In genomic region chr2:75622500-75622899, GRCh38 we compare ENCODE assay signal across 30 cellular contexts.
"Had no signal": no experiment of that assay in that cellular context is flagged by ENCODE, and none has a peak within 500 bp of the region (broad histone marks: within the 10 kb centered on the region; RNA-seq: fewer than 3 reads in every experiment).

No MANE protein-coding gene starts in this region.

- H3K27me3 ChIP-seq: adrenal gland, body of pancreas, foreskin keratinocyte, hepatocyte had no signal

- H3K4me1 Mint-ChIP-seq: activated CD4-positive, alpha-beta memory T cell treated with anti-CD3 and anti-CD28 coated beads, Interleukin-2, amount 10 ng/mL, durations not matched to agents 7 days and 5 days; activated CD4-positive, alpha-beta T cell treated with anti-CD3 and anti-CD28 coated beads, Interleukin-2, amount 10 ng/mL, durations not matched to agents 7 days and 5 days; activated naive CD4-positive, alpha-beta T cell treated with anti-CD3 and anti-CD28 coated beads, Interleukin-2, amount 50 U/mL, for 24 hours; activated naive CD8-positive, alpha-beta T cell treated with anti-CD3 and anti-CD28 coated beads for 36 hours; activated naive CD8-positive, alpha-beta T cell treated with anti-CD3 and anti-CD28 coated beads, Interleukin-2, amount 50 U/mL, for 24 hours; activated T-helper 17 cell treated with anti-CD3 and anti-CD28 coated beads, Interleukin-2, amount 50 U/mL, for 72 hours had no signal

- H3K36me3 ChIP-seq: adrenal gland, gastroesophageal sphincter, heart right ventricle had no signal

- H3K4me1 ChIP-seq: adrenal gland, body of pancreas, gastroesophageal sphincter, heart right ventricle had no signal

- H3K4me3 Mint-ChIP-seq: activated CD4-positive, alpha-beta memory T cell treated with anti-CD3 and anti-CD28 coated beads, Interleukin-2, amount 10 ng/mL, durations not matched to agents 7 days and 5 days; activated CD4-positive, alpha-beta T cell treated with anti-CD3 and anti-CD28 coated beads, Interleukin-2, amount 10 ng/mL, durations not matched to agents 7 days and 5 days; activated naive CD4-positive, alpha-beta T cell treated with anti-CD3 and anti-CD28 coated beads for 36 hours; activated naive CD4-positive, alpha-beta T cell treated with anti-CD3 and anti-CD28 coated beads, Interleukin-2, amount 50 U/mL, for 24 hours; activated naive CD8-positive, alpha-beta T cell treated with anti-CD3 and anti-CD28 coated beads for 36 hours; activated naive CD8-positive, alpha-beta T cell treated with anti-CD3 and anti-CD28 coated beads, Interleukin-2, amount 50 U/mL, for 24 hours; activated T-cell treated with anti-CD3 and anti-CD28 coated beads, Interleukin-2, amount 50 U/mL, for 4 hours; activated T-helper 17 cell treated with anti-CD3 and anti-CD28 coated beads, Interleukin-2, amount 50 U/mL, for 72 hours; effector memory CD8-positive, alpha-beta T cell had no signal

- DNase-seq: activated CD4-positive, alpha-beta memory T cell treated with anti-CD3 and anti-CD28 coated beads, Interleukin-2, amount 10 ng/mL, durations not matched to agents 7 days and 5 days; activated CD4-positive, alpha-beta T cell treated with anti-CD3 and anti-CD28 coated beads for 4 hours; activated CD4-positive, alpha-beta T cell treated with anti-CD3 and anti-CD28 coated beads, Interleukin-2, amount 10 ng/mL, durations not matched to agents 7 days and 5 days; activated CD4-positive, alpha-beta T cell treated with anti-CD3 and anti-CD28 coated beads, Interleukin-2, amount 50 U/mL, for 4 hours; activated CD4-positive, CD25-positive, alpha-beta regulatory T cell; activated CD4-positive, CD25-positive, alpha-beta regulatory T cell treated with anti-CD3 and anti-CD28 coated beads, Interleukin-2, amount 50 U/mL, for 72 hours; activated CD8-positive, alpha-beta memory T cell treated with anti-CD3 and anti-CD28 coated beads for 24 hours; activated effector memory CD4-positive, alpha-beta T cell treated with Interleukin-2 at 50 U/mL for 16 hours; activated gamma-delta T cell treated with Interleukin-2 at 50 U/mL for 16 hours; activated naive CD4-positive, alpha-beta T cell treated with anti-CD3 and anti-CD28 coated beads for 36 hours; activated naive CD8-positive, alpha-beta T cell treated with anti-CD3 and anti-CD28 coated beads for 36 hours; activated naive CD8-positive, alpha-beta T cell treated with anti-CD3 and anti-CD28 coated beads, Interleukin-2, amount 50 U/mL, for 24 hours; activated T-cell treated with anti-CD3 and anti-CD28 coated beads, Interleukin-2, amount 50 U/mL, for 4 hours; adrenal gland; amygdala; aorta; body of pancreas; caudate nucleus; cortex of kidney; dermis blood vessel endothelial cell; effector CD4-positive, alpha-beta T cell; effector memory CD8-positive, alpha-beta T cell; foreskin keratinocyte; heart right ventricle; T-helper 2 cell had no signal

- H3K9me3 Mint-ChIP-seq: activated CD4-positive, alpha-beta memory T cell treated with anti-CD3 and anti-CD28 coated beads, Interleukin-2, amount 10 ng/mL, durations not matched to agents 7 days and 5 days; activated CD4-positive, alpha-beta T cell treated with anti-CD3 and anti-CD28 coated beads, Interleukin-2, amount 10 ng/mL, durations not matched to agents 7 days and 5 days; activated naive CD4-positive, alpha-beta T cell treated with anti-CD3 and anti-CD28 coated beads for 36 hours; activated naive CD4-positive, alpha-beta T cell treated with anti-CD3 and anti-CD28 coated beads, Interleukin-2, amount 50 U/mL, for 24 hours; activated naive CD8-positive, alpha-beta T cell treated with anti-CD3 and anti-CD28 coated beads for 36 hours; activated naive CD8-positive, alpha-beta T cell treated with anti-CD3 and anti-CD28 coated beads, Interleukin-2, amount 50 U/mL, for 24 hours; activated T-cell treated with anti-CD3 and anti-CD28 coated beads, Interleukin-2, amount 50 U/mL, for 4 hours; effector memory CD8-positive, alpha-beta T cell had no signal

- H3K79me2 ChIP-seq: hepatocyte had no signal

- H3K27ac ChIP-seq: adrenal gland, body of pancreas, epithelial cell of prostate, foreskin keratinocyte, gastroesophageal sphincter, heart right ventricle, hepatocyte had no signal

- H2AFZ ChIP-seq: hepatocyte had no signal

- H3K4me3 ChIP-seq: adrenal gland, body of pancreas, gastroesophageal sphincter, heart right ventricle, hepatocyte had no signal

- H3K27ac Mint-ChIP-seq: activated CD4-positive, alpha-beta memory T cell treated with anti-CD3 and anti-CD28 coated beads, Interleukin-2, amount 10 ng/mL, durations not matched to agents 7 days and 5 days; activated CD4-positive, alpha-beta T cell treated with anti-CD3 and anti-CD28 coated beads, Interleukin-2, amount 10 ng/mL, durations not matched to agents 7 days and 5 days; activated naive CD4-positive, alpha-beta T cell treated with anti-CD3 and anti-CD28 coated beads for 36 hours; activated naive CD4-positive, alpha-beta T cell treated with anti-CD3 and anti-CD28 coated beads, Interleukin-2, amount 50 U/mL, for 24 hours; activated naive CD8-positive, alpha-beta T cell treated with anti-CD3 and anti-CD28 coated beads for 36 hours; activated naive CD8-positive, alpha-beta T cell treated with anti-CD3 and anti-CD28 coated beads, Interleukin-2, amount 50 U/mL, for 24 hours; activated T-helper 17 cell treated with anti-CD3 and anti-CD28 coated beads, Interleukin-2, amount 50 U/mL, for 72 hours; effector memory CD8-positive, alpha-beta T cell had no signal

- H3K4me2 ChIP-seq: hepatocyte had no signal

- H3K9me3 ChIP-seq: adrenal gland, body of pancreas, gastroesophageal sphincter, heart right ventricle had no signal
